8 cellular contexts compared by ENCODE assay signal in the genomic region with DNA sequence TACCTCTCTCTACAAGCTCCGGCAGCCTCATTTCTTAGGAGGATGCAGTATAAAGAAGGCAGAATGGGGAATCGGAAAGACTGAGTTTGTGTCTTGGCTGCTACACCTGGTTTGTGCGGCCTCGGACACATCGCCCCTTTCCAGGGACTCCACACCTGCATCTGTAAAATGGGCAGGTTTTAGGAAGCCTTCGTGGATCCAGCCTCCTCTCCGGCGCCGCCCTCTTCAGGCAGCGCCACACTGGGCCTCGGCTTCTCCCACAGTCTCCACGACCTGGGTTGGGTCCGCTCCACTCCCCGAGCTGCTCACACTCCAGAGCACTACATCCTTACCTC. TPM values are rescaled to one million over a fixed set of nuclear protein-coding genes. Genes with fewer than 3 reads are reported as not detected.
DNase-seq lines count a peak whose midpoint lies in the region; ATAC-seq and TF ChIP-seq lines count a peak whose summit lies in the region.

No MANE protein-coding gene starts in this region.

- H3K27ac Mint-ChIP-seq in T-cell: peak overlapping the region; percentile 87 to 93

- H3K4me3 Mint-ChIP-seq in T-cell: peak overlapping the region; percentile 93 to 99 (median 96)

- WGBS in gastroesophageal sphincter (ENCODE audit: low coverage in 1 of 2), 2 donors: 0 to 9% methylated on average over 5 to 10 of the region's 14 CpGs
- WGBS in sigmoid colon, 2 donors: 2 to 7% methylated on average over 14 of the region's 14 CpGs

- CTCF ChIA-PET in T-cell (lab: Charles Lee): interaction anchor here (0.9 to 1.5 kb wide), 6 partner anchors 9 to 302 kb away, joined by 3 to 5 read pairs (median 4); a partner anchor contains a TSS

- peak overlapping the region; percentile 82 to 99 (median 96) for H3K27ac ChIP-seq in gastroesophageal sphincter
- H3K27ac ChIP-seq in sigmoid colon: peak overlapping the region; percentile 90 to 97 (median 94)

- H3K27me3 ChIP-seq in gastroesophageal sphincter (no peaks in the 10 kb centered on the region), sigmoid colon (no peaks in the 10 kb centered on the region)

- peaks cover 0 to 25% of the 10 kb centered on the region in 2 donors for H3K36me3 ChIP-seq in gastroesophageal sphincter
- peaks cover 0 to 13% (median under 1%) of the 10 kb centered on the region in 4 donors for H3K36me3 ChIP-seq in sigmoid colon

- H3K9me3 ChIP-seq in gastroesophageal sphincter (no peaks in the 10 kb centered on the region), sigmoid colon (no peaks in the 10 kb centered on the region)

- POLR2A ChIA-PET in T-cell (lab: Charles Lee): interaction anchor here in 1 of 2 donors (0.7 kb wide), 1 partner anchor 1275 kb away, joined by 3 read pairs; no protein-coding TSS in a partner anchor

- DNase-seq in T-cell (no peak), sigmoid colon (no peak), COR-L47 (lab: John Stamatoyannopoulos, UW) (no peak), occipital lobe (lab: John Stamatoyannopoulos, UW) (no peak)

- peaks cover 38 to 45% (median 39%) of the 10 kb centered on the region in 3 donors for H3K4me1 Mint-ChIP-seq in T-cell

- TF ChIP-seq EP300 in gastroesophageal sphincter (IDR thresholded peaks at IDR 0.05) (no peak), sigmoid colon (IDR thresholded peaks at IDR 0.05) (no peak)

- H3K4me3 ChIP-seq in GM08714 (ENCODE audit: low read length): peak overlapping the region; percentile 94
- peak overlapping the region; percentile 57 to 86 for H3K4me3 ChIP-seq in gastroesophageal sphincter
- peak overlapping the region; percentile 63 to 84 (median 68) for H3K4me3 ChIP-seq in sigmoid colon

- TF ChIP-seq POLR2A in gastroesophageal sphincter (IDR thresholded peaks at IDR 0.05) (no peak), sigmoid colon (IDR thresholded peaks at IDR 0.05) (no peak)

- H3K4me1 ChIP-seq in gastroesophageal sphincter (peaks cover 3 to 59% (median 6%) of the 10 kb centered on the region in 3 donors), sigmoid colon (peaks cover 0 to 50% (median 46%) of the 10 kb centered on the region in 4 donors)

- peaks cover 8% of the 10 kb centered on the region for H3K36me3 Mint-ChIP-seq in T-cell

- H3K27me3 Mint-ChIP-seq in T-cell: no peaks in the 10 kb centered on the region

- peak; percentile 5 for ATAC-seq in HG02571 (IDR thresholded peaks at IDR 0.05; ENCODE audit: unreplicated experiment)
- ATAC-seq in T-cell (replicated peaks in 1 of 4): peak in 2 of 4 experiments; percentile 4
- ATAC-seq in gastroesophageal sphincter: peak; percentile 16
- no peak for ATAC-seq in HG03442 (IDR thresholded peaks at IDR 0.05; ENCODE audit: unreplicated experiment)

- intact Hi-C loops in sigmoid colon (cut with DNase I): loop anchor here (2.0 to 5.0 kb wide), 3 partner anchors 107 to 282 kb away; a partner anchor contains a TSS

- no peaks in the 10 kb centered on the region for H3K9me3 Mint-ChIP-seq in T-cell

- no peak for TF ChIP-seq CTCF in gastroesophageal sphincter (IDR thresholded peaks at IDR 0.05)
- TF ChIP-seq CTCF in sigmoid colon (IDR thresholded peaks at IDR 0.05): no peak

RNA-seq across cellular contexts. Expression of a gene that starts 0.3 kb away (rescaled TPM):
- 10 to 100 TPM in 3 of 5 donors, 1 to 10 TPM in 2; 4.5 to 12.9 (median 10.7) TPM for total RNA-seq in T-cell
- 10 to 100 TPM; 15.8 to 32.2 (median 23.2) TPM for total RNA-seq in gastroesophageal sphincter
- 10 to 100 TPM; 13.4 to 29.6 (median 15.4) TPM for total RNA-seq in sigmoid colon
- 10 to 100 TPM; 61.9 to 73.5 (median 64.7) TPM for polyA plus RNA-seq in sigmoid colon
- 16.4 TPM for total RNA-seq in occipital lobe
